30 cellular contexts compared by ENCODE assay signal in the genomic region with DNA sequence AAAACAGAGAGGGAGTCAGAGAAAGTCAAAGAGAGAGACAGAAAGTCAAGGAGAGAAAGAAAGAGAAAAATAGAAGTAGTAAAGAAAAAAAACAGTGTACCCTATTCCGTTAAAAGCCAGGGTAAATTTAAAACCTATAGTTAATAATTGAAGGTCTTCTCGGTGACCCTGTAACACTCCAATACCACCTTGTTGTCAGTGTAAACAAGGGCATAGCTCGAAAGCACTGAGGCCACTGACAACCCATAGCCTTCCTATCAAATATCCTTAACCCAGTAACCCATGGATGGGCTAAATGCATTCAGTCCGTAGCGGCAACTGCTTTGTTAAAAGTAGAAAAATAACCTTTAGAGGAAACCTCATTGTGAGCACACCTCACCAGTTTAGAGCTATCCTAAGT.
"Had no signal": no experiment of that assay in that cellular context is flagged by ENCODE, and none has a peak within 500 bp of the region (broad histone marks: within the 10 kb centered on the region; RNA-seq: fewer than 3 reads in every experiment).

No MANE protein-coding gene starts in this region.

- H3K27me3 ChIP-seq: ovary, thyroid gland, upper lobe of left lung, vagina had no signal

- DNase-seq: naive thymus-derived CD8-positive, alpha-beta T cell; occipital lobe; ovary; posterior cingulate gyrus; psoas muscle; right cardiac atrium; spleen; stimulated activated CD4-positive, alpha-beta T cell treated with anti-CD3 and anti-CD28 coated beads, Interleukin-12 subunit alpha, Interleukin-12 subunit beta, amount 100 ng/mL, for 4 hours; stimulated activated CD4-positive, alpha-beta T cell treated with anti-CD3 and anti-CD28 coated beads, Interleukin-1b, Interleukin-23, amount 100 ng/mL, for 48 hours; stimulated activated CD4-positive, alpha-beta T cell treated with anti-CD3 and anti-CD28 coated beads, Interleukin-4, amount 100 ng/mL, for 1 hour; stimulated activated CD4-positive, alpha-beta T cell treated with anti-CD3 and anti-CD28 coated beads, Interleukin-4, amount 100 ng/mL, for 4 hours; stimulated activated naive B cell treated with anti-CD40 and anti-IgM and Interleukin-4, amounts not matched to agents 10 μg/mL and 1 μg/mL and 100 μg/mL, for 72 hours; stimulated activated naive CD4-positive, alpha-beta T cell treated with Interleukin-2 at 50 U/mL for 16 hours; stomach; thyroid gland; trophoblast cell; upper lobe of left lung had no signal

- H2AFZ ChIP-seq: neural progenitor cell, parathyroid adenoma had no signal

- H3K27ac ChIP-seq: neural progenitor cell, ovary, parathyroid adenoma, psoas muscle, skin epidermis, spleen, stomach, thoracic aorta, thyroid gland, tibial nerve, upper lobe of left lung, vagina had no signal

- H3K9me3 Mint-ChIP-seq: naive thymus-derived CD8-positive, alpha-beta T cell; natural killer cell treated with Interleukin-12 subunit alpha and Interleukin-12 subunit beta and Interleukin-15 and Interleukin-18, amount 100 ng/mL, for 72 hours; neural progenitor cell; stimulated activated effector memory CD8-positive, alpha-beta T cell treated with anti-CD3 and anti-CD28 coated beads, Interleukin-12 subunit alpha, Interleukin-12 subunit beta, amount 100 ng/mL, for 72 hours; stimulated activated naive B cell treated with anti-CD40 and anti-IgM and Interleukin-4, amounts not matched to agents 10 μg/mL and 1 μg/mL and 100 μg/mL, for 72 hours; stimulated activated naive CD8-positive, alpha-beta T cell treated with anti-CD3 and anti-CD28 coated beads, Interleukin-15, Interleukin-2, amounts not matched to agents 100 ng/mL and 50 ng/mL, for 24 hours had no signal

- ATAC-seq: naive thymus-derived CD8-positive, alpha-beta T cell; natural killer cell treated with Interleukin-12 subunit alpha and Interleukin-12 subunit beta and Interleukin-15 and Interleukin-18, amount 100 ng/mL, for 72 hours; psoas muscle; right cardiac atrium; sciatic nerve; stimulated activated effector memory CD8-positive, alpha-beta T cell treated with anti-CD3 and anti-CD28 coated beads, Interleukin-12 subunit alpha, Interleukin-12 subunit beta, amount 100 ng/mL, for 72 hours; stimulated activated naive B cell treated with anti-CD40 and anti-IgM and Interleukin-4, amounts not matched to agents 10 μg/mL and 1 μg/mL and 100 μg/mL, for 72 hours had no signal

- H3K9me3 ChIP-seq: ovary, psoas muscle, spleen, stomach, thoracic aorta, thyroid gland, tibial nerve, upper lobe of left lung, vagina had no signal

- H3K36me3 Mint-ChIP-seq: naive thymus-derived CD8-positive, alpha-beta T cell; natural killer cell treated with Interleukin-12 subunit alpha and Interleukin-12 subunit beta and Interleukin-15 and Interleukin-18, amount 100 ng/mL, for 72 hours; neural progenitor cell; stimulated activated effector memory CD8-positive, alpha-beta T cell treated with anti-CD3 and anti-CD28 coated beads, Interleukin-12 subunit alpha, Interleukin-12 subunit beta, amount 100 ng/mL, for 72 hours; stimulated activated naive B cell treated with anti-CD40 and anti-IgM and Interleukin-4, amounts not matched to agents 10 μg/mL and 1 μg/mL and 100 μg/mL, for 72 hours had no signal

- H3K27ac Mint-ChIP-seq: naive thymus-derived CD8-positive, alpha-beta T cell; natural killer cell treated with Interleukin-12 subunit alpha and Interleukin-12 subunit beta and Interleukin-15 and Interleukin-18, amount 100 ng/mL, for 72 hours; neural progenitor cell; progenitor cell of endocrine pancreas; stimulated activated effector memory CD8-positive, alpha-beta T cell treated with anti-CD3 and anti-CD28 coated beads, Interleukin-12 subunit alpha, Interleukin-12 subunit beta, amount 100 ng/mL, for 72 hours; stimulated activated naive B cell treated with anti-CD40 and anti-IgM and Interleukin-4, amounts not matched to agents 10 μg/mL and 1 μg/mL and 100 μg/mL, for 72 hours; stimulated activated naive CD8-positive, alpha-beta T cell treated with anti-CD3 and anti-CD28 coated beads, Interleukin-15, Interleukin-2, amounts not matched to agents 100 ng/mL and 50 ng/mL, for 24 hours had no signal

- H3K4me3 ChIP-seq: neural progenitor cell, ovary, psoas muscle, skin epidermis, smooth muscle cell, spleen, stomach, thoracic aorta, thyroid gland, tibial nerve, upper lobe of left lung, vagina had no signal

- FAIRE-seq: urothelium cell line had no signal

- H3K4me3 Mint-ChIP-seq: naive thymus-derived CD8-positive, alpha-beta T cell; natural killer cell treated with Interleukin-12 subunit alpha and Interleukin-12 subunit beta and Interleukin-15 and Interleukin-18, amount 100 ng/mL, for 72 hours; neural progenitor cell; stimulated activated effector memory CD8-positive, alpha-beta T cell treated with anti-CD3 and anti-CD28 coated beads, Interleukin-12 subunit alpha, Interleukin-12 subunit beta, amount 100 ng/mL, for 72 hours; stimulated activated naive B cell treated with anti-CD40 and anti-IgM and Interleukin-4, amounts not matched to agents 10 μg/mL and 1 μg/mL and 100 μg/mL, for 72 hours; stimulated activated naive CD8-positive, alpha-beta T cell treated with anti-CD3 and anti-CD28 coated beads, Interleukin-15, Interleukin-2, amounts not matched to agents 100 ng/mL and 50 ng/mL, for 24 hours had no signal

- H3K4me1 Mint-ChIP-seq: naive thymus-derived CD8-positive, alpha-beta T cell; neural progenitor cell; stimulated activated effector memory CD8-positive, alpha-beta T cell treated with anti-CD3 and anti-CD28 coated beads, Interleukin-12 subunit alpha, Interleukin-12 subunit beta, amount 100 ng/mL, for 72 hours had no signal

- H3K4me2 ChIP-seq: neural progenitor cell, smooth muscle cell had no signal

- H3K36me3 ChIP-seq: neural progenitor cell, ovary, spleen, stomach, thoracic aorta, thyroid gland, tibial nerve, upper lobe of left lung, vagina had no signal

- H3K79me2 ChIP-seq: parathyroid adenoma had no signal

- H3K4me1 ChIP-seq: neural progenitor cell, parathyroid adenoma, spleen, vagina had no signal

- H3K9ac ChIP-seq: neural progenitor cell, parathyroid adenoma had no signal
